ENCODE assay signal across 19 cellular contexts in the genomic region with DNA sequence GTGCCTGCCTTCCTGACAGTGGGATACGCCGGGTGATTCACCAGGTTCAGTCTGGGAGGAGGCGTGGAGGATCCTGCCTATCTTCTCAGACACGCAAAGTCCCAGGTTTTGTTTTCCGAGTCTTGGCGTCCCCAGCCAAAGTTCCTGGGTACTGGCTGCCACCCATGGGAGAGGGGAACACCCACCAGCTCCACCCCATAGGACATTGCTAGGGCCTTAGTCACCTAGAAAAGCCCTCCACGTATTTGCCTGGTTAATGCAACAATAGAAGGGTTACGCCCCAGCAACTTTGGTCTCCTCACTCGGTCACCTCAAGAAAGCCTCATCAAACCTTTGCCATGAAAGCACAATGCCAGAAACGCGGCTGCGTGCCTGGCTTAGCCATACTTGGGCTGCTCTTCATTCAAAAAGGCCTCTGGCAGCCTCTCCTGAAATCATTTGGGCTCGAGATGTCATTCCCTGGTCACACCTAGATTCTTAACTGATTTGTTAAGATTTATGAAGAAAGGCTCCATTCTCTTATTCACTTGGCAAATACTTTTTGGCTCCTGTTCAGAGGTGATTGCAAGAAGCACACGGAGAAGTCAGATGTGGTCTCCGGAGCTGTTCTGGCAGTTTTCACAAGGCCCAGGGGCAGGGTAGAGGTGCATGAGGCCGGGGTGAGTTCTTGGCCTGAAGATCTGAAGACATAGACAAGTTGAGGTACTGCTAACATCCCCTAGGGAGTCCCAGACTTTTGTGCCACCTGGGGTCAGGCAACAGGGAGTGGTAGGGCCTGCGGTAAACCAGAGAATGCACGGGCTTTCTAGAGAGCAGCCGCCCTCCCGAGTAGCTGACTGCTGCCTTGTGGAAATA. TPM values are rescaled to one million over a fixed set of nuclear protein-coding genes. Genes with fewer than 3 reads are reported as not detected.
DNase-seq lines count a peak whose midpoint lies in the region; ATAC-seq, FAIRE-seq and TF ChIP-seq lines count a peak whose summit lies in the region.
"Had no signal": no experiment of that assay in that cellular context is flagged by ENCODE, and none has a peak within 500 bp of the region (broad histone marks: within the 10 kb centered on the region; RNA-seq: fewer than 3 reads in every experiment).

No MANE protein-coding gene starts in this region.

- peak; percentile 88 for ATAC-seq in upper lobe of right lung
- no peak for ATAC-seq in GM19455 (IDR thresholded peaks at IDR 0.05; ENCODE audit: unreplicated experiment)

- H3K4me1 ChIP-seq in astrocyte (ENCODE audit: insufficient read depth, low read length): no peaks in the 10 kb centered on the region
- H3K4me1 ChIP-seq in upper lobe of right lung: no peaks in the 10 kb centered on the region
- H3K4me1 ChIP-seq: ascending aorta, right atrium auricular region, testis had no signal

- DNase-seq in HS-27A (ENCODE audit: low read depth): peak; percentile 26
- peak; percentile 29 for DNase-seq in astrocyte (ENCODE audit: low read depth)
- DNase-seq in kidney tubule cell (ENCODE audit: low spot score): peak; percentile 57
- no peak for DNase-seq in upper lobe of right lung
- no peak for DNase-seq in T-helper 2 cell
- DNase-seq in GM19239 (ENCODE audit: insufficient read length, low spot score): no peak
- DNase-seq: activated CD8-positive, alpha-beta memory T cell treated with anti-CD3 and anti-CD28 coated beads, Interleukin-2, amount 50 U/mL, for 4 hours; DMS153; glutamatergic neuron; immature natural killer cell; NCI-H1417; SIG-M5; T-helper 9 cell; testis had no signal

- TF ChIP-seq CTCF in astrocyte (IDR thresholded peaks at IDR 0.05; ENCODE audit: insufficient read depth, low read depth, low read length) (no peak), upper lobe of right lung (IDR thresholded peaks at IDR 0.05) (no peak)

- H3K9me3 ChIP-seq in astrocyte (ENCODE audit: insufficient read depth, low read depth, low read length) (no peaks in the 10 kb centered on the region), upper lobe of right lung (no peaks in the 10 kb centered on the region)
- H3K9me3 ChIP-seq: ascending aorta; BLaER1 treated with 17β-estradiol and CSF1 and Interleukin-3, amounts not matched to agents 10 nM and 100 nM; right atrium auricular region; testis had no signal

- H3K27me3 ChIP-seq in astrocyte (ENCODE audit: insufficient read depth, low read length) (no peaks in the 10 kb centered on the region), upper lobe of right lung (no peaks in the 10 kb centered on the region)
- H3K27me3 ChIP-seq: ascending aorta; BLaER1 treated with 17β-estradiol and CSF1 and Interleukin-3, amounts not matched to agents 10 nM and 100 nM; right atrium auricular region; testis had no signal

- FAIRE-seq in astrocyte (lab: Jason Lieb, UNC) (no peak), GM19239 (lab: Jason Lieb, UNC) (no peak)

- no peaks in the 10 kb centered on the region for H4K20me1 ChIP-seq in astrocyte (ENCODE audit: insufficient read depth, low read length)
- H4K20me1 ChIP-seq: BLaER1 treated with 17β-estradiol and CSF1 and Interleukin-3, amounts not matched to agents 10 nM and 100 nM had no signal

- no peak overlapping the region for H2AFZ ChIP-seq in astrocyte (ENCODE audit: low read depth, low read length)

- H3K9me3 Mint-ChIP-seq in astrocyte (ENCODE audit: unreplicated experiment): no peaks in the 10 kb centered on the region

- H3K4me2 ChIP-seq in astrocyte (ENCODE audit: low read length): no peak overlapping the region
- H3K4me2 ChIP-seq: BLaER1 treated with 17β-estradiol and CSF1 and Interleukin-3, amounts not matched to agents 10 nM and 100 nM had no signal

- no peaks in the 10 kb centered on the region for H3K79me2 ChIP-seq in astrocyte (ENCODE audit: insufficient read depth, low read length)

- H3K27ac ChIP-seq in astrocyte (ENCODE audit: low read depth, low read length): no peak overlapping the region
- H3K27ac ChIP-seq in upper lobe of right lung: peak overlapping the region; percentile 52
- H3K27ac ChIP-seq: ascending aorta; BLaER1 treated with 17β-estradiol and CSF1 and Interleukin-3, amounts not matched to agents 10 nM and 100 nM; coronary artery; right atrium auricular region; testis had no signal

- no peak overlapping the region for H3K4me3 Mint-ChIP-seq in astrocyte (ENCODE audit: unreplicated experiment)
- H3K4me3 Mint-ChIP-seq: immature natural killer cell had no signal

- no peaks in the 10 kb centered on the region for H3K36me3 Mint-ChIP-seq in astrocyte (ENCODE audit: low read depth, unreplicated experiment)
- H3K36me3 Mint-ChIP-seq: immature natural killer cell had no signal

- no peak overlapping the region for H3K27ac Mint-ChIP-seq in astrocyte (ENCODE audit: unreplicated experiment)
- H3K27ac Mint-ChIP-seq: immature natural killer cell had no signal

- H3K4me3 ChIP-seq in astrocyte (ENCODE audit: insufficient read depth, low read depth, low read length) (no peak overlapping the region), upper lobe of right lung (no peak overlapping the region)
- H3K4me3 ChIP-seq: ascending aorta; BLaER1 treated with 17β-estradiol and CSF1 and Interleukin-3, amounts not matched to agents 10 nM and 100 nM; coronary artery; right atrium auricular region; testis had no signal

- H3K9ac ChIP-seq in astrocyte (ENCODE audit: low read length): no peak overlapping the region
- H3K9ac ChIP-seq: BLaER1 treated with 17β-estradiol and CSF1 and Interleukin-3, amounts not matched to agents 10 nM and 100 nM had no signal

- intact Hi-C loops in upper lobe of right lung (cut with DNase I): no loop called here

- no peaks in the 10 kb centered on the region for H3K4me1 Mint-ChIP-seq in astrocyte (ENCODE audit: low read depth, unreplicated experiment)
- H3K4me1 Mint-ChIP-seq: immature natural killer cell had no signal

- H3K27me3 Mint-ChIP-seq in astrocyte (ENCODE audit: low read depth, unreplicated experiment): peaks cover 5% of the 10 kb centered on the region

- H3K36me3 ChIP-seq in astrocyte (ENCODE audit: insufficient read depth, low read length) (no peaks in the 10 kb centered on the region), upper lobe of right lung (no peaks in the 10 kb centered on the region)
- H3K36me3 ChIP-seq: ascending aorta; BLaER1 treated with 17β-estradiol and CSF1 and Interleukin-3, amounts not matched to agents 10 nM and 100 nM; right atrium auricular region had no signal

RNA-seq across cellular contexts. Expression of a gene that starts 35.5 kb away (rescaled TPM):
- total RNA-seq in astrocyte (10.7 and 12.5 TPM in 2 replicates), upper lobe of right lung (11.1 TPM)

Comparison
In these comparisons a context has a peak if more than half of its experiments do, and no peak if none do; other contexts are left out.
1. DNase-seq: peak in HS-27A (single experiment), astrocyte (single experiment) and kidney tubule cell (single experiment); none in upper lobe of right lung (single experiment), T-helper 2 cell (0 of 5) and GM19239 (single experiment).